ENCODE assay signal across 16 cellular contexts in the genomic region with DNA sequence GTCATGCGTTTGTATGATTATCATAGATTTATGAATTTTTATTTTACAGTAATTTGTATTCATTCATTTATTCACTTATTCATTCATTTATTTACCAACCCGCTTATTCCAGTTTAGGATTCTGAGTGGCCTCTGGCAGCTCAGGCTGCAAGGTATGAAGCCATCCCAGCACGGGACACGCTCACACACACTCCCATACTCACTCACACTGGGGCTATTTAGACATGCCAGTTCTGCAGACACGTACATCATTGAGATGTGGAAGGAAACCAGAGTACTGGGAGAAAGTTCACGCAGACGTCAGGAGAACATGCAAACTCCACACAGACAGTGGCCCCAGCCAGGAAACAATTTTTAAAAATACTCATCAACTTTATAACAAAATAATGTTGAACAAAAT. TPM values are rescaled to one million over a fixed set of nuclear protein-coding genes. Genes with fewer than 3 reads are reported as not detected.
DNase-seq lines count a peak whose midpoint lies in the region; ATAC-seq and TF ChIP-seq lines count a peak whose summit lies in the region.
"Had no signal": no experiment of that assay in that cellular context is flagged by ENCODE, and none has a peak within 500 bp of the region (broad histone marks: within the 10 kb centered on the region; RNA-seq: fewer than 3 reads in every experiment).

No MANE protein-coding gene starts in this region.

- intact Hi-C loops in Right ventricle myocardium inferior (cut with DNase I) (no loop called here), heart right ventricle (cut with DNase I) (loop anchor here in 1 of 10 donors (1.0 kb wide), 1 partner anchor 17 kb away; no protein-coding TSS in a partner anchor)

- H3K9me3 Mint-ChIP-seq in mesothelial cell of epicardium = no peaks in the 10 kb centered on the region
- H3K9me3 Mint-ChIP-seq: CD4-positive, alpha-beta T cell had no signal

- H3K4me3 ChIP-seq in right atrium auricular region (no peak overlapping the region), heart right ventricle (no peak overlapping the region)
- H3K4me3 ChIP-seq: A549, GM23248, HAP-1 had no signal

- WGBS in heart right ventricle, 2 donors = 49 to 69% methylated on average over 7 of the region's 7 CpGs

- H3K27ac ChIP-seq in right atrium auricular region (no peak overlapping the region), heart right ventricle (peak overlapping the region; percentile 25 to 86 (median 59))
- H3K27ac ChIP-seq: 22Rv1, A549, C4-2B, GM23248 had no signal

- H3K27ac Mint-ChIP-seq in mesothelial cell of epicardium = peak overlapping the region; percentile 86
- H3K27ac Mint-ChIP-seq: CD4-positive, alpha-beta T cell had no signal

- H3K4me1 Mint-ChIP-seq in mesothelial cell of epicardium = peaks cover 75% of the 10 kb centered on the region

- H3K4me1 ChIP-seq in right atrium auricular region = peaks cover 0 to 10% of the 10 kb centered on the region in 2 donors
- peaks cover 0 to 31% (median 10%) of the 10 kb centered on the region in 9 donors for H3K4me1 ChIP-seq in heart right ventricle
- H3K4me1 ChIP-seq: Caco-2 had no signal

- H3K27me3 ChIP-seq in right atrium auricular region (no peaks in the 10 kb centered on the region), heart right ventricle (no peaks in the 10 kb centered on the region)

- DNase-seq in Right ventricle myocardium inferior (ENCODE audit: missing footprints) (peak; percentile 69), right atrium auricular region (ENCODE audit: low spot score) (no peak), heart right ventricle (peak; percentile 27 to 40), mesothelial cell of epicardium (ENCODE audit: low spot score in 2 of 2, unreplicated experiment in 2 of 2) (no peak), NCI-H128 (lab: John Stamatoyannopoulos, UW; ENCODE audit: unreplicated experiment) (no peak), NOMO-1 (lab: John Stamatoyannopoulos, UW; ENCODE audit: unreplicated experiment in 2 of 2) (no peak)
- DNase-seq in activated CD4-positive, alpha-beta T cell treated with anti-CD3 and anti-CD28 coated beads for 1 hour = no peak
- DNase-seq: AML-193; Caco-2; CD4-positive, alpha-beta T cell; GM23248 had no signal

- TF ChIP-seq CTCF in right atrium auricular region (IDR thresholded peaks at IDR 0.05) (no peak), heart right ventricle (IDR thresholded peaks at IDR 0.05) (no peak), mesothelial cell of epicardium (IDR thresholded peaks at IDR 0.05; ENCODE audit: unreplicated experiment) (no peak)

- H3K9me3 ChIP-seq in right atrium auricular region = no peaks in the 10 kb centered on the region
- H3K9me3 ChIP-seq in heart right ventricle = no peaks in the 10 kb centered on the region
- H3K9me3 ChIP-seq: A549, Caco-2, HAP-1 had no signal

- no peaks in the 10 kb centered on the region for H3K27me3 Mint-ChIP-seq in mesothelial cell of epicardium (ENCODE audit: low read depth)
- H3K27me3 Mint-ChIP-seq: CD4-positive, alpha-beta T cell had no signal

- ATAC-seq in Right ventricle myocardium inferior = peak; percentile 92
- peak; percentile 81 to 93 (median 88) for ATAC-seq in heart right ventricle
- ATAC-seq: A549, HepG2 had no signal

- H3K36me3 ChIP-seq in right atrium auricular region (no peaks in the 10 kb centered on the region), heart right ventricle (no peaks in the 10 kb centered on the region)
- H3K36me3 ChIP-seq: HAP-1 had no signal

- H3K4me3 Mint-ChIP-seq in mesothelial cell of epicardium = peak overlapping the region; percentile 27
- H3K4me3 Mint-ChIP-seq: CD4-positive, alpha-beta T cell had no signal

- H3K36me3 Mint-ChIP-seq in mesothelial cell of epicardium = peaks cover 5% of the 10 kb centered on the region

RNA-seq across cellular contexts. Expression of gene CDIN1, which starts 5.1 kb away (rescaled TPM):
- total RNA-seq in Right ventricle myocardium inferior (176 TPM), right atrium auricular region (10 to 100 TPM; 10.3 to 11.9 TPM), heart right ventricle (100 to 1,000 TPM; 143 to 344 (median 222) TPM), mesothelial cell of epicardium (81.6 to 95.5 TPM (median 86.6 TPM) in 3 replicates)
- 100 to 1,000 TPM in 1 of 2 donors, 10 to 100 TPM in 1; 76.4 to 212 TPM for polyA plus RNA-seq in heart right ventricle

Comparison
In these comparisons a context has a peak if more than half of its experiments do, and no peak if none do; other contexts are left out.
1. DNase-seq: peak in Right ventricle myocardium inferior (single experiment) and heart right ventricle (2 of 2); none in right atrium auricular region (single experiment), mesothelial cell of epicardium (0 of 2), activated CD4-positive, alpha-beta T cell treated with anti-CD3 and anti-CD28 coated beads for 1 hour (single experiment), NCI-H128 (single experiment) and NOMO-1 (0 of 2).
2. H3K27ac ChIP-seq: peak in heart right ventricle (10 of 10); none in right atrium auricular region (0 of 2).